8 cellular contexts compared by ENCODE assay signal in genomic region chr7:150631866-150632864, GRCh38. TPM values are rescaled to one million over a fixed set of nuclear protein-coding genes. Genes with fewer than 3 reads are reported as not detected.
DNase-seq lines count a peak whose midpoint lies in the region; ATAC-seq and TF ChIP-seq lines count a peak whose summit lies in the region.

Gene GIMAP6, minus strand, starts transcription at chr7:150632385. Its CDS starts 2,243 bp downstream, at chr7:150630142.

- H3K4me1 Mint-ChIP-seq in effector memory CD8-positive, alpha-beta T cell (ENCODE audit: low read depth in 2 of 2): peaks cover 67 to 69% of the 10 kb centered on the region in 2 donors
- no peaks in the 10 kb centered on the region for H3K4me1 Mint-ChIP-seq in glutamatergic neuron (ENCODE audit: low read depth, unreplicated experiment)

- no peaks in the 10 kb centered on the region for H3K27me3 Mint-ChIP-seq in effector memory CD8-positive, alpha-beta T cell
- peaks cover 3% of the 10 kb centered on the region for H3K27me3 Mint-ChIP-seq in glutamatergic neuron (ENCODE audit: unreplicated experiment)

- peak within 1 kb of the TSS; percentile 89 to 93 for H3K27ac Mint-ChIP-seq in effector memory CD8-positive, alpha-beta T cell
- H3K27ac Mint-ChIP-seq in glutamatergic neuron (ENCODE audit: unreplicated experiment): no peak within 1 kb of the TSS

- H3K4me3 Mint-ChIP-seq in effector memory CD8-positive, alpha-beta T cell: peak within 1 kb of the TSS; percentile 82 to 91
- H3K4me3 Mint-ChIP-seq in glutamatergic neuron (ENCODE audit: unreplicated experiment): no peak within 1 kb of the TSS

- H3K9me3 Mint-ChIP-seq in effector memory CD8-positive, alpha-beta T cell: peaks cover 0 to under 1% of the 10 kb centered on the region in 2 donors
- H3K9me3 Mint-ChIP-seq in glutamatergic neuron (ENCODE audit: unreplicated experiment): no peaks in the 10 kb centered on the region

- H3K36me3 Mint-ChIP-seq in effector memory CD8-positive, alpha-beta T cell (ENCODE audit: insufficient read depth): peaks cover 42% of the 10 kb centered on the region
- no peaks in the 10 kb centered on the region for H3K36me3 Mint-ChIP-seq in glutamatergic neuron (ENCODE audit: unreplicated experiment)

- peak; percentile 94 for ATAC-seq in GM18907 (IDR thresholded peaks at IDR 0.05; ENCODE audit: unreplicated experiment)
- peak; percentile 92 for ATAC-seq in HG03095 (IDR thresholded peaks at IDR 0.05; ENCODE audit: unreplicated experiment)
- ATAC-seq in activated CD4-positive, CD25-positive, alpha-beta regulatory T cell treated with anti-CD3 and anti-CD28 coated beads, Interleukin-2, amount 50 U/mL, for 24 hours: peak; percentile 61 to 65
- ATAC-seq in effector memory CD8-positive, alpha-beta T cell (replicated peaks): peak; percentile 72
- no peak for ATAC-seq in HG03097 (IDR thresholded peaks at IDR 0.05; ENCODE audit: low FRiP score, unreplicated experiment)

- TF ChIP-seq CTCF in glutamatergic neuron (IDR thresholded peaks at IDR 0.05; ENCODE audit: partially characterized antibody, unreplicated experiment): no peak

- DNase-seq in effector memory CD8-positive, alpha-beta T cell: peak; percentile 15 to 33 (median 16)
- peak in 2 of 3 donors; percentile 26 to 35 for DNase-seq in stimulated activated CD4-positive, alpha-beta T cell treated with anti-CD3 and anti-CD28 coated beads, Interleukin-12 subunit alpha, Interleukin-12 subunit beta, amount 100 ng/mL, for 48 hours (ENCODE audit: low read depth in 2 of 3, low spot score in 1 of 3)
- DNase-seq in NCI-H146 treated with DMSO at 0.1 percent for 48 hours (lab: John Stamatoyannopoulos, UW; ENCODE audit: unreplicated experiment) (no peak), glutamatergic neuron (no peak)

RNA-seq across cellular contexts. Expression of gene GIMAP6, which starts in this region (rescaled TPM):
- not detected for total RNA-seq in glutamatergic neuron (ENCODE audit: unreplicated experiment)

Comparison
In these comparisons a context has a peak if more than half of its experiments do, and no peak if none do; other contexts are left out.
1. DNase-seq: peak in effector memory CD8-positive, alpha-beta T cell (3 of 3) and stimulated activated CD4-positive, alpha-beta T cell treated with anti-CD3 and anti-CD28 coated beads, Interleukin-12 subunit alpha, Interleukin-12 subunit beta, amount 100 ng/mL, for 48 hours (2 of 3); none in NCI-H146 treated with DMSO at 0.1 percent for 48 hours (single experiment) and glutamatergic neuron (single experiment).